In genomic region chr9:105053209-105053652, GRCh38 we compare ENCODE assay signal across 8 cellular contexts.
A peak's percentile ranks its signal among the peaks of the same experiment; 100 is the strongest.
DNase-seq lines count a peak whose midpoint lies in the region; ATAC-seq and TF ChIP-seq lines count a peak whose summit lies in the region.

No MANE protein-coding gene starts in this region.

- H3K4me1 ChIP-seq in lung (ENCODE audit: control insufficient read depth in 2 of 2, insufficient read depth in 2 of 2, low read length in 2 of 2): peaks cover 0 to 3% of the 10 kb centered on the region in 2 donors

- peaks cover 6% of the 10 kb centered on the region for H3K4me1 Mint-ChIP-seq in mesothelial cell of epicardium

- peak; percentile 78 for ATAC-seq in GM18498 (IDR thresholded peaks at IDR 0.05; ENCODE audit: unreplicated experiment)
- peak; percentile 59 for ATAC-seq in HG03108 (IDR thresholded peaks at IDR 0.05; ENCODE audit: unreplicated experiment)
- ATAC-seq in lung (ENCODE audit: insufficient read depth, low FRiP score): peak; percentile 68
- ATAC-seq in left lobe of liver: no peak

- no peak for TF ChIP-seq CTCF in lung (IDR thresholded peaks at IDR 0.05; ENCODE audit: control extremely low read depth, extremely low read depth)
- no peak for TF ChIP-seq CTCF in mesothelial cell of epicardium (IDR thresholded peaks at IDR 0.05; ENCODE audit: unreplicated experiment)

- peaks cover 4% of the 10 kb centered on the region for H3K9me3 Mint-ChIP-seq in mesothelial cell of epicardium

- no peak overlapping the region for H3K4me3 Mint-ChIP-seq in mesothelial cell of epicardium

- H3K36me3 ChIP-seq in lung (ENCODE audit: control insufficient read depth in 2 of 2, insufficient read depth in 2 of 2, low read length in 2 of 2): no peaks in the 10 kb centered on the region

- no peaks in the 10 kb centered on the region for H3K36me3 Mint-ChIP-seq in mesothelial cell of epicardium

- 41 to 65% methylated on average over 4 of the region's 4 CpGs for WGBS in lung, 2 donors

- H3K27me3 Mint-ChIP-seq in mesothelial cell of epicardium (ENCODE audit: low read depth): peaks cover 3% of the 10 kb centered on the region

- DNase-seq in activated CD8-positive, alpha-beta memory T cell treated with anti-CD3 and anti-CD28 coated beads, Interleukin-2, amount 50 U/mL, for 24 hours (ENCODE audit: extremely low read depth): peak; percentile 6
- DNase-seq in lung (ENCODE audit: low spot score): peak; percentile 36
- no peak for DNase-seq in effector CD4-positive, alpha-beta T cell
- DNase-seq in dedifferentiated amniotic fluid mesenchymal stem cell (ENCODE audit: extremely low spot score): no peak
- no peak for DNase-seq in left lobe of liver (ENCODE audit: low spot score)
- no peak for DNase-seq in mesothelial cell of epicardium (ENCODE audit: low spot score in 2 of 2, unreplicated experiment in 2 of 2)

- H3K9me3 ChIP-seq in lung (ENCODE audit: control insufficient read depth in 2 of 2, insufficient read depth in 1 of 2, low read length in 1 of 2): no peaks in the 10 kb centered on the region

- no peak overlapping the region for H3K27ac ChIP-seq in lung (ENCODE audit: low read depth in 1 of 2, low read length in 1 of 2)

- no peak overlapping the region for H3K27ac Mint-ChIP-seq in mesothelial cell of epicardium

- no peak overlapping the region for H3K4me3 ChIP-seq in lung

- no peaks in the 10 kb centered on the region for H3K27me3 ChIP-seq in lung (ENCODE audit: control insufficient read depth, insufficient read depth)

Comparison
In these comparisons a context has a peak if more than half of its experiments do, and no peak if none do; other contexts are left out.
1. DNase-seq: peak in activated CD8-positive, alpha-beta memory T cell treated with anti-CD3 and anti-CD28 coated beads, Interleukin-2, amount 50 U/mL, for 24 hours (single experiment) and lung (single experiment); none in effector CD4-positive, alpha-beta T cell (single experiment), dedifferentiated amniotic fluid mesenchymal stem cell (single experiment), left lobe of liver (single experiment) and mesothelial cell of epicardium (0 of 2).